ENCODE assay signal across 8 cellular contexts in the genomic region with DNA sequence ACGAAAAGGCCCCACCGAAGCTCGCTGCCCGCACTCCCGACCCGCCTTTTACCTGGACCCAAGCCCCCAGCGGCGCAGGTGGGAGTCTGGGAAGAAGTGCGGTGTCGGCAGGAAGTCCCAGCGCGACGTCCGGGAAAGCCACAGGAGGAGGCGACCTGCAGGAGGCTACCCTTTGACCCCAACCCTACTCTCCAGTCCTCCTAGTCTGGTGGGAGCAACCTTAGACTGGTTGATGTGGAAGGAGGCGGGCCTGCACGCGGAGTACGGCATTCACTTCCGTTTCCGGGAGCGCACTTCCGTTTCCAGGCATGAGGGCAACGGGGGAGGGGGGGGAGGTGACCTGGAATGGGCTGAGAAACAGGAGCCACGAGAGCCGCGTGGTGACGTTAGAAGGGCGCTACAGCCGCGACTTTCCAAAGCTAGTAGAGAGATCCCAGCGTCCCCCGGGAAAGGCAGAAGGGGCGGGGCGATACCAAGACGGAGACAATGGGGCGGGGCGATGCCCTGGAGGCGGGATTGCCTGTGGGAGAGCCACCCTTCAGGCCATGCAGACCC. TPM values are rescaled to one million over a fixed set of nuclear protein-coding genes. Genes with fewer than 3 reads are reported as not detected.
DNase-seq lines count a peak whose midpoint lies in the region; ATAC-seq lines count a peak whose summit lies in the region.

No MANE protein-coding gene starts in this region.

- peak; percentile 34 to 54 for DNase-seq in activated CD4-positive, alpha-beta T cell treated with anti-CD3 and anti-CD28 coated beads for 24 hours (ENCODE audit: low read depth in 2 of 2)
- DNase-seq in dermis blood vessel endothelial cell (peak; percentile 17), NCI-H1048 (lab: John Stamatoyannopoulos, UW) (no peak)
- DNase-seq in stimulated activated naive B cell treated with anti-CD40 and anti-IgM and Interleukin-4, amounts not matched to agents 10 μg/mL and 1 μg/mL and 100 μg/mL, for 72 hours: peak; percentile 68

- H3K36me3 ChIP-seq in ACC112 (ENCODE audit: insufficient read depth, low read length) (peaks cover 6% of the 10 kb centered on the region; the same call in 1 of the 2 replicates), HUES6 (ENCODE audit: control insufficient read depth, insufficient read depth, low read length) (peaks cover 2% of the 10 kb centered on the region; the same call in 1 of the 2 replicates), mucosa of stomach (ENCODE audit: control insufficient read depth, insufficient read depth, low read length) (no peaks in the 10 kb centered on the region)

- H3K27ac ChIP-seq in ACC112 (ENCODE audit: low read depth, low read length) (peak overlapping the region; percentile 59), HUES6 (ENCODE audit: low read depth, low read length) (no peak overlapping the region)

- H3K36me3 Mint-ChIP-seq in stimulated activated naive B cell treated with anti-CD40 and anti-IgM and Interleukin-4, amounts not matched to agents 10 μg/mL and 1 μg/mL and 100 μg/mL, for 72 hours: peaks cover 57 to 75% of the 10 kb centered on the region in 2 donors

- H3K79me2 ChIP-seq in ACC112 (ENCODE audit: control insufficient read depth, insufficient read depth, low read length, unreplicated experiment): peaks cover 6% of the 10 kb centered on the region

- peak overlapping the region; percentile 95 for H2AFZ ChIP-seq in ACC112 (ENCODE audit: low read length, unreplicated experiment)

- no peaks in the 10 kb centered on the region for H3K27me3 ChIP-seq in ACC112 (ENCODE audit: insufficient read depth, low read length)
- H3K27me3 ChIP-seq in HUES6 (ENCODE audit: control insufficient read depth, insufficient read depth, low read length): no peaks in the 10 kb centered on the region
- no peaks in the 10 kb centered on the region for H3K27me3 ChIP-seq in mucosa of stomach (ENCODE audit: control insufficient read depth, insufficient read depth, low read length)

- H3K9ac ChIP-seq in HUES6 (ENCODE audit: low read length): no peak overlapping the region
- H3K9ac ChIP-seq in mucosa of stomach (ENCODE audit: low read length): no peak overlapping the region

- H3K9me3 ChIP-seq in HUES6 (ENCODE audit: control insufficient read depth, insufficient read depth, low read depth, low read length) (peaks cover 72% of the 10 kb centered on the region), mucosa of stomach (ENCODE audit: control insufficient read depth, low read length) (peaks cover 18% of the 10 kb centered on the region)

- H3K4me1 ChIP-seq in ACC112 (ENCODE audit: control insufficient read depth, insufficient read depth, low read length, unreplicated experiment) (no peaks in the 10 kb centered on the region), HUES6 (ENCODE audit: control insufficient read depth, insufficient read depth, low read length) (no peaks in the 10 kb centered on the region), mucosa of stomach (ENCODE audit: control insufficient read depth, insufficient read depth, low read length) (no peaks in the 10 kb centered on the region)

- no peaks in the 10 kb centered on the region for H3K27me3 Mint-ChIP-seq in stimulated activated naive B cell treated with anti-CD40 and anti-IgM and Interleukin-4, amounts not matched to agents 10 μg/mL and 1 μg/mL and 100 μg/mL, for 72 hours

- peak overlapping the region; percentile 91 for H3K4me3 ChIP-seq in ACC112 (ENCODE audit: low read depth, low read length)
- peak overlapping the region; percentile 42; the same call in 1 of the 2 replicates for H3K4me3 ChIP-seq in HUES6 (ENCODE audit: low read depth, low read length)
- H3K4me3 ChIP-seq in mucosa of stomach (ENCODE audit: low read length): peak overlapping the region; percentile 67

- peaks cover 29 to 37% of the 10 kb centered on the region in 2 donors for H3K9me3 Mint-ChIP-seq in stimulated activated naive B cell treated with anti-CD40 and anti-IgM and Interleukin-4, amounts not matched to agents 10 μg/mL and 1 μg/mL and 100 μg/mL, for 72 hours

- peak overlapping the region; percentile 92 to 95 for H3K4me3 Mint-ChIP-seq in stimulated activated naive B cell treated with anti-CD40 and anti-IgM and Interleukin-4, amounts not matched to agents 10 μg/mL and 1 μg/mL and 100 μg/mL, for 72 hours

- H3K4me1 Mint-ChIP-seq in stimulated activated naive B cell treated with anti-CD40 and anti-IgM and Interleukin-4, amounts not matched to agents 10 μg/mL and 1 μg/mL and 100 μg/mL, for 72 hours: peaks cover 9 to 21% of the 10 kb centered on the region in 2 donors

- H3K27ac Mint-ChIP-seq in stimulated activated naive B cell treated with anti-CD40 and anti-IgM and Interleukin-4, amounts not matched to agents 10 μg/mL and 1 μg/mL and 100 μg/mL, for 72 hours: peak overlapping the region; percentile 94

- ATAC-seq in stimulated activated naive B cell treated with anti-CD40 and anti-IgM and Interleukin-4, amounts not matched to agents 10 μg/mL and 1 μg/mL and 100 μg/mL, for 72 hours (replicated peaks): peak; percentile 94 to 97
- no peak for ATAC-seq in HG03439 (IDR thresholded peaks at IDR 0.05; ENCODE audit: unreplicated experiment)

RNA-seq across cellular contexts. Expression of a gene that starts 28.5 kb away (rescaled TPM):
- 10.1 and 15.5 TPM in 2 replicates for total RNA-seq in dermis blood vessel endothelial cell

RNA-seq across cellular contexts. Expression of a gene that starts 44.1 kb away (rescaled TPM):
- 1.4 and 3.1 TPM in 2 replicates for total RNA-seq in dermis blood vessel endothelial cell
